ENCODE assay signal across 20 cellular contexts in genomic region chr19:39156891-39157230, GRCh38. TPM values are rescaled to one million over a fixed set of nuclear protein-coding genes. Genes with fewer than 3 reads are reported as not detected.
DNase-seq lines count a peak whose midpoint lies in the region; ATAC-seq, FAIRE-seq and TF ChIP-seq lines count a peak whose summit lies in the region.
"Had no signal": no experiment of that assay in that cellular context is flagged by ENCODE, and none has a peak within 500 bp of the region (broad histone marks: within the 10 kb centered on the region; RNA-seq: fewer than 3 reads in every experiment).

No MANE protein-coding gene starts in this region.

- peak overlapping the region in 1 of 2 experiments; percentile 24; a peak in 2 of 4 replicates for H4K8ac ChIP-seq in IMR-90 (ENCODE audit: low read depth in 2 of 2, low read length in 2 of 2)

- H3K14ac ChIP-seq in IMR-90 (replicated peaks; ENCODE audit: low read depth, low read length) = 0 out of 2 replicates have a peak overlapping the region, but pooled peaks have one; percentile 19

- H3K27ac ChIP-seq in IMR-90 (ENCODE audit: insufficient read depth, low read length) = no peak overlapping the region
- peak overlapping the region in 3 of 4 donors; percentile 49 to 65 (median 58) for H3K27ac ChIP-seq in upper lobe of left lung

- no peaks in the 10 kb centered on the region for H3K9me3 Mint-ChIP-seq in nephron
- H3K9me3 Mint-ChIP-seq: CD8-positive, alpha-beta memory T cell; stimulated activated naive B cell treated with anti-CD40 and anti-IgM and Interleukin-4, amounts not matched to agents 10 μg/mL and 1 μg/mL and 100 μg/mL, for 72 hours had no signal

- peak overlapping the region; percentile 76; the same call in 1 of the 2 replicates for H3K4me2 ChIP-seq in IMR-90 (ENCODE audit: low read depth, low read length)

- in situ Hi-C loops in IMR-90 (cut with MboI; ENCODE audit: low sequenced_read_pairs) = no loop called here

- peak overlapping the region; percentile 9 for H2BK5ac ChIP-seq in IMR-90 (ENCODE audit: low read depth, low read length, poor library complexity, severe bottlenecking)

- peak overlapping the region; percentile 10; the same call in 1 of the 2 replicates for H2AK5ac ChIP-seq in IMR-90 (ENCODE audit: low read depth, low read length)

- WGBS in IMR-90 (ENCODE audit: extremely low coverage in 2 of 2, insufficient read length in 1 of 2), 2 experiments = 96% methylated on average over 6 of the region's 7 CpGs; no CpG with 5 or more reads in 1 of the 2 experiments
- WGBS in upper lobe of left lung, 2 donors = 64 to 66% methylated on average over 5 to 6 of the region's 7 CpGs

- H3K4me3 ChIP-seq in IMR-90 (ENCODE audit: insufficient read depth, low read depth, low read length) (peak overlapping the region; percentile 25), bronchial epithelial cell (ENCODE audit: low read depth, low read length) (peak overlapping the region; percentile 11), upper lobe of left lung (peak overlapping the region in 1 of 4 donors; percentile 20), H7 (ENCODE audit: insufficient read depth, low read depth, low read length) (no peak overlapping the region)
- H3K4me3 ChIP-seq: lung, MG63 had no signal

- H4K5ac ChIP-seq in IMR-90 (ENCODE audit: low read depth, low read length) = no peak overlapping the region

- peaks cover 57% of the 10 kb centered on the region for H4K20me1 ChIP-seq in IMR-90 (ENCODE audit: insufficient read depth, low read length)

- TF ChIP-seq POLR2A in IMR-90 (IDR thresholded peaks at IDR 0.05; ENCODE audit: low read depth, low read length) (no peak), upper lobe of left lung (IDR thresholded peaks at IDR 0.05) (no peak)

- peak overlapping the region; percentile 77 for H2AFZ ChIP-seq in IMR-90 (replicated peaks; ENCODE audit: low read length, poor library complexity)

- no TSS peak for BruUV-seq in IMR-90 (replicated peaks; lab: Mats Ljungman, UMichigan)

- CTCF ChIA-PET in IMR-90 (lab: Yijun Ruan, JAX) = no interaction called here

- no peaks in the 10 kb centered on the region for H3K27me3 Mint-ChIP-seq in nephron (ENCODE audit: low read depth)
- H3K27me3 Mint-ChIP-seq: CD8-positive, alpha-beta memory T cell; stimulated activated naive B cell treated with anti-CD40 and anti-IgM and Interleukin-4, amounts not matched to agents 10 μg/mL and 1 μg/mL and 100 μg/mL, for 72 hours had no signal

- TF ChIP-seq CTCF in IMR-90 (conservative IDR thresholded peaks at IDR 0.05; ENCODE audit: low read depth, low read length) (no peak), bronchial epithelial cell (IDR thresholded peaks at IDR 0.05; ENCODE audit: insufficient read depth, low read length, severe bottlenecking) (no peak), nephron (IDR thresholded peaks at IDR 0.05; ENCODE audit: unreplicated experiment in 3 of 3) (no peak), upper lobe of left lung (IDR thresholded peaks at IDR 0.05) (no peak)

- TF ChIP-seq EP300 in upper lobe of left lung (IDR thresholded peaks at IDR 0.05) = no peak

- H3K4me3 Mint-ChIP-seq in nephron = peak overlapping the region in 1 of 3 experiments; percentile 73
- H3K4me3 Mint-ChIP-seq: CD8-positive, alpha-beta memory T cell; stimulated activated naive B cell treated with anti-CD40 and anti-IgM and Interleukin-4, amounts not matched to agents 10 μg/mL and 1 μg/mL and 100 μg/mL, for 72 hours had no signal

- no peak overlapping the region for H3K9ac ChIP-seq in IMR-90 (ENCODE audit: low read depth, low read length)

- no peak overlapping the region for H3K56ac ChIP-seq in IMR-90 (ENCODE audit: extremely low read depth, insufficient read depth, low read length)

- no peaks in the 10 kb centered on the region for H3K9me3 ChIP-seq in IMR-90 (ENCODE audit: control insufficient read depth, insufficient read depth, low read length)
- no peaks in the 10 kb centered on the region for H3K9me3 ChIP-seq in upper lobe of left lung
- H3K9me3 ChIP-seq: MG63 had no signal

- peak overlapping the region; percentile 78 for H3K4ac ChIP-seq in IMR-90 (ENCODE audit: low read depth, low read length)

- no peak for TF ChIP-seq RAD21 in IMR-90 (IDR thresholded peaks at IDR 0.05; ENCODE audit: low read length)

- peak overlapping the region; percentile 10; the same call in 1 of the 2 replicates for H4K91ac ChIP-seq in IMR-90 (ENCODE audit: insufficient read depth, low read depth, low read length)

- no peak overlapping the region for H2BK20ac ChIP-seq in IMR-90 (ENCODE audit: low read depth, low read length)

- intact Hi-C loops in IMR-90 (cut with micrococcal nuclease) (no loop called here), left colon (cut with DNase I, micrococcal nuclease) (no loop called here)

- POLR2A ChIA-PET in IMR-90 (lab: Charles Lee; ENCODE audit: unreplicated experiment) = no interaction called here

- dilution Hi-C loops in IMR-90 (cut with HindIII; ENCODE audit: low sequenced_read_pairs, unreplicated experiment) = no loop called here

- H2BK15ac ChIP-seq in IMR-90 (ENCODE audit: low read depth, low read length) = no peak overlapping the region

- peaks cover 33% of the 10 kb centered on the region for H3K9me1 ChIP-seq in IMR-90 (ENCODE audit: insufficient read depth, low read length)

- H3K36me3 ChIP-seq in IMR-90 (ENCODE audit: control insufficient read depth, insufficient read depth, low read length) (no peaks in the 10 kb centered on the region), bronchial epithelial cell (ENCODE audit: control insufficient read depth, insufficient read depth, low read length) (no peaks in the 10 kb centered on the region), upper lobe of left lung (peaks cover 0 to 4% (median 2%) of the 10 kb centered on the region in 4 donors), H7 (replicated peaks; ENCODE audit: control insufficient read depth, insufficient read depth, low read length) (no peaks in the 10 kb centered on the region; the same call in 1 of the 2 replicates)
- H3K36me3 ChIP-seq: MG63 had no signal

- peak; percentile 73 for FAIRE-seq in bronchial epithelial cell (lab: Jason Lieb, UNC)
- FAIRE-seq: G401.6 had no signal

- H3K79me1 ChIP-seq in IMR-90 (ENCODE audit: low read depth in 1 of 2, low read length in 2 of 2) = peaks cover 38 to 83% of the 10 kb centered on the region in 2 experiments

- no peak overlapping the region for H3K18ac ChIP-seq in IMR-90 (ENCODE audit: low read depth, low read length)

- H2AK9ac ChIP-seq in IMR-90 (replicated peaks; ENCODE audit: low read depth, low read length, poor library complexity) = peak overlapping the region; percentile 77

- no peak for ATAC-seq in IMR-90 (ENCODE audit: low read depth)
- no peak for ATAC-seq in upper lobe of left lung (ENCODE audit: low FRiP score in 2 of 2)
- ATAC-seq in HG02798 (IDR thresholded peaks at IDR 0.05; ENCODE audit: poor library complexity, unreplicated experiment) = no peak
- no peak for ATAC-seq in left colon
- ATAC-seq: Panc1; stimulated activated naive B cell treated with anti-CD40 and anti-IgM and Interleukin-4, amounts not matched to agents 10 μg/mL and 1 μg/mL and 100 μg/mL, for 72 hours had no signal

- H3K4me1 Mint-ChIP-seq in nephron = peaks cover 31% of the 10 kb centered on the region

- H3K4me1 ChIP-seq in IMR-90 (ENCODE audit: control insufficient read depth, insufficient read depth, low read length) (peaks cover 26% of the 10 kb centered on the region), upper lobe of left lung (peaks cover 73 to 85% (median 80%) of the 10 kb centered on the region in 4 donors)

- H3K36me3 Mint-ChIP-seq in nephron (ENCODE audit: low read depth) = peaks cover 4% of the 10 kb centered on the region

- H3K27ac Mint-ChIP-seq in nephron = peak overlapping the region in 2 of 3 experiments; percentile 60 to 82
- H3K27ac Mint-ChIP-seq: stimulated activated naive B cell treated with anti-CD40 and anti-IgM and Interleukin-4, amounts not matched to agents 10 μg/mL and 1 μg/mL and 100 μg/mL, for 72 hours had no signal

- H3K23ac ChIP-seq in IMR-90 (ENCODE audit: low read depth, low read length) = 0 out of 2 replicates have a peak overlapping the region, but pooled peaks have one; percentile 17

- DNase-seq in IMR-90 (no peak), bronchial epithelial cell (ENCODE audit: low read depth) (no peak), upper lobe of left lung (no peak), left colon (no peak), H7 (no peak)
- DNase-seq: activated CD4-positive, CD25-positive, alpha-beta regulatory T cell treated with anti-CD3 and anti-CD28 coated beads, Interleukin-2, amount 50 U/mL, for 72 hours; activated naive CD4-positive, alpha-beta T cell treated with Interleukin-2 at 50 U/mL for 16 hours; CD8-positive, alpha-beta memory T cell; effector CD8-positive, alpha-beta T cell; foreskin melanocyte; MG63; NCI-H2029; NCI-H510A treated with DMSO at 0.1 percent for 48 hours; stimulated activated naive B cell treated with anti-CD40 and anti-IgM and Interleukin-4, amounts not matched to agents 10 μg/mL and 1 μg/mL and 100 μg/mL, for 72 hours had no signal

- H3K27me3 ChIP-seq in IMR-90 (ENCODE audit: control insufficient read depth, insufficient read depth, low read length) = no peaks in the 10 kb centered on the region
- no peaks in the 10 kb centered on the region for H3K27me3 ChIP-seq in bronchial epithelial cell (ENCODE audit: control insufficient read depth, insufficient read depth, low read length)
- H3K27me3 ChIP-seq in upper lobe of left lung = no peaks in the 10 kb centered on the region
- no peaks in the 10 kb centered on the region for H3K27me3 ChIP-seq in H7 (ENCODE audit: control insufficient read depth, insufficient read depth, low read length)
- H3K27me3 ChIP-seq: MG63 had no signal

- H2BK120ac ChIP-seq in IMR-90 (ENCODE audit: low read depth, low read length) = no peak overlapping the region

RNA-seq across cellular contexts. Expression of gene PAK4, which starts 31.3 kb away (rescaled TPM):
- total RNA-seq in IMR-90 (2012; rRNA removed) (2.0 and 2.8 TPM in 2 replicates), bronchial epithelial cell (4.5 and 6.8 TPM in 2 replicates), upper lobe of left lung (10 to 100 TPM; 23.4 to 88.2 (median 54.4) TPM), left colon (10 to 100 TPM; 85.0 to 96.9 TPM)
- polyA plus RNA-seq in IMR-90 (2012; rRNA removed) = 27.2 and 35.5 TPM in 2 replicates
- polyA plus RNA-seq in IMR-90 (2012; cell fraction: cytosol; rRNA removed) = 52.9 and 64.1 TPM in 2 replicates
- 26.9 and 44.9 TPM in 2 replicates for polyA plus RNA-seq in IMR-90 (2012; cell fraction: nucleus; rRNA removed; ENCODE audit: low replicate concordance)
- 14.0 and 15.6 TPM in 2 replicates for total RNA-seq in H7 (2014; rRNA removed; shearing (Covaris generic))

RNA-seq across cellular contexts. Expression of gene NCCRP1, which starts 39.9 kb away (rescaled TPM):
- not detected in 2 replicates for total RNA-seq in IMR-90 (2012; rRNA removed)
- polyA plus RNA-seq in IMR-90 (2012; rRNA removed) = not detected in 2 replicates
- polyA plus RNA-seq in IMR-90 (2012; cell fraction: cytosol; rRNA removed) = not detected in 2 replicates
- 0.02 and 0.03 TPM in 2 replicates for polyA plus RNA-seq in IMR-90 (2012; cell fraction: nucleus; rRNA removed; ENCODE audit: low replicate concordance)
- 9.5 and 22.4 TPM in 2 replicates for total RNA-seq in bronchial epithelial cell
- under 1 TPM in 1 of 6 donors, not detected in 5; 0.47 TPM for total RNA-seq in upper lobe of left lung
- total RNA-seq in left colon = not detected
- total RNA-seq in H7 (2014; rRNA removed; shearing (Covaris generic)) = not detected in 2 replicates
- total RNA-seq: CD8-positive, alpha-beta memory T cell; skeletal muscle tissue had no signal
- polyA plus RNA-seq: CD8-positive, alpha-beta memory T cell had no signal

RNA-seq across cellular contexts. Expression of gene SYCN, which starts 47.2 kb away (rescaled TPM):
- total RNA-seq in IMR-90 (2012; rRNA removed) = not detected in 2 replicates
- not detected in 2 replicates for polyA plus RNA-seq in IMR-90 (2012; rRNA removed)
- not detected in 2 replicates for polyA plus RNA-seq in IMR-90 (2012; cell fraction: cytosol; rRNA removed)
- not detected in 2 replicates for polyA plus RNA-seq in IMR-90 (2012; cell fraction: nucleus; rRNA removed; ENCODE audit: low replicate concordance)
- not detected in 2 replicates for total RNA-seq in bronchial epithelial cell
- total RNA-seq in upper lobe of left lung = 1 to 10 TPM in 1 of 6 donors, under 1 TPM in 1, not detected in 4; 0.83 to 1.3 TPM
- total RNA-seq in left colon = not detected
- total RNA-seq in H7 (2014; rRNA removed; shearing (Covaris generic)) = not detected in 2 replicates
- total RNA-seq: CD8-positive, alpha-beta memory T cell; lung; skeletal muscle tissue had no signal
- polyA plus RNA-seq: CD8-positive, alpha-beta memory T cell had no signal
